In genomic region chr11:97963528-97964331, GRCh38 we compare ENCODE assay signal across 20 cellular contexts.
DNase-seq lines count a peak whose midpoint lies in the region; ATAC-seq and TF ChIP-seq lines count a peak whose summit lies in the region.
"Had no signal": no experiment of that assay in that cellular context is flagged by ENCODE, and none has a peak within 500 bp of the region (broad histone marks: within the 10 kb centered on the region; RNA-seq: fewer than 3 reads in every experiment).

No MANE protein-coding gene starts in this region.

- 67% methylated on average over 8 of the region's 8 CpGs for WGBS in SK-N-SH (ENCODE audit: low lambda C conversion rate)

- CTCF ChIA-PET in SK-N-SH (lab: Yijun Ruan, JAX), result interaction anchor here (0.6 to 0.9 kb wide), 2 partner anchors 73 to 124 kb away, joined by 3 read pairs; no protein-coding TSS in a partner anchor

- H4K20me1 ChIP-seq in GM23338 (replicated peaks; ENCODE audit: insufficient read depth) (no peaks in the 10 kb centered on the region), SK-N-SH (ENCODE audit: insufficient read depth) (no peaks in the 10 kb centered on the region), osteoblast (ENCODE audit: insufficient read depth, low read length) (no peaks in the 10 kb centered on the region)

- no peak for TF ChIP-seq EP300 in SK-N-SH (IDR thresholded peaks at IDR 0.05; ENCODE audit: borderline replicate concordance in 1 of 2, low read depth in 1 of 2, low read length in 1 of 2)

- H3K27me3 Mint-ChIP-seq in GM23338 (ENCODE audit: insufficient read depth, low read depth, poor library complexity), result no peaks in the 10 kb centered on the region
- H3K27me3 Mint-ChIP-seq: central memory CD8-positive, alpha-beta T cell had no signal

- H3K4me1 ChIP-seq in GM23338 (ENCODE audit: insufficient read depth) (no peaks in the 10 kb centered on the region), SK-N-SH (ENCODE audit: control insufficient read depth in 1 of 2, insufficient read depth in 2 of 2, low read depth in 1 of 2, low read length in 1 of 2) (peaks cover 0 to 11% of the 10 kb centered on the region in 2 experiments; a peak in 1 of 4 replicates), osteoblast (ENCODE audit: insufficient read depth, low read length) (peaks cover 31% of the 10 kb centered on the region)
- H3K4me1 ChIP-seq: Caco-2, left ventricle myocardium inferior had no signal

- 0 out of 2 replicates have a peak overlapping the region, but pooled peaks have one; percentile 59 for H2AFZ ChIP-seq in GM23338
- peak overlapping the region; percentile 59 for H2AFZ ChIP-seq in SK-N-SH (ENCODE audit: low read depth)
- peak overlapping the region; percentile 80 for H2AFZ ChIP-seq in osteoblast (ENCODE audit: low read length)

- H3F3A ChIP-seq in GM23338 (replicated peaks; ENCODE audit: low read depth) (no peaks in the 10 kb centered on the region), SK-N-SH (replicated peaks; ENCODE audit: insufficient read depth) (peaks cover 20% of the 10 kb centered on the region)

- no peaks in the 10 kb centered on the region for H3K9me3 Mint-ChIP-seq in GM23338
- H3K9me3 Mint-ChIP-seq: H9 had no signal

- H3K36me3 ChIP-seq in GM23338 (ENCODE audit: insufficient read depth) (no peaks in the 10 kb centered on the region), SK-N-SH (replicated peaks in 1 of 2; ENCODE audit: control insufficient read depth in 1 of 2, insufficient read depth in 2 of 2, low read length in 1 of 2) (no peaks in the 10 kb centered on the region), osteoblast (ENCODE audit: insufficient read depth, low read length) (no peaks in the 10 kb centered on the region)
- H3K36me3 ChIP-seq: left ventricle myocardium inferior, neutrophil had no signal

- H3K4me3 Mint-ChIP-seq in GM23338, result no peak overlapping the region
- H3K4me3 Mint-ChIP-seq: central memory CD8-positive, alpha-beta T cell; H9 had no signal

- H3K27ac ChIP-seq in GM23338 (ENCODE audit: low read depth) (no peak overlapping the region), SK-N-SH (ENCODE audit: low read depth in 2 of 2, low read length in 1 of 2) (peak overlapping the region in 1 of 2 experiments; percentile 95; a peak in 2 of 4 replicates), osteoblast (ENCODE audit: low read depth, low read length) (peak overlapping the region; percentile 6)
- H3K27ac ChIP-seq: left ventricle myocardium inferior, neutrophil had no signal

- no peaks in the 10 kb centered on the region for H3K36me3 Mint-ChIP-seq in GM23338 (ENCODE audit: low read depth)

- H3K27ac Mint-ChIP-seq in GM23338, result peak overlapping the region; percentile 43; the same call in 1 of the 2 replicates

- no peak for ATAC-seq in GM23338
- ATAC-seq: esophagus mucosa had no signal

- H3K27me3 ChIP-seq in GM23338 (ENCODE audit: insufficient read depth) (no peaks in the 10 kb centered on the region), SK-N-SH (ENCODE audit: insufficient read depth) (no peaks in the 10 kb centered on the region), osteoblast (ENCODE audit: insufficient read depth, low read length) (no peaks in the 10 kb centered on the region)
- H3K27me3 ChIP-seq: neutrophil had no signal

- peaks cover 3% of the 10 kb centered on the region; the same call in 1 of the 3 replicates for H3K4me1 Mint-ChIP-seq in GM23338
- H3K4me1 Mint-ChIP-seq: central memory CD8-positive, alpha-beta T cell had no signal

- TF ChIP-seq CTCF in GM23338 (conservative IDR thresholded peaks at IDR 0.05; ENCODE audit: low read depth in 2 of 2) (no peak), SK-N-SH (IDR thresholded peaks at IDR 0.05) (no peak), osteoblast (IDR thresholded peaks at IDR 0.05; ENCODE audit: extremely low read depth, low read depth, low read length) (no peak)

- H3K9me3 ChIP-seq in SK-N-SH (no peaks in the 10 kb centered on the region), osteoblast (ENCODE audit: low read depth, low read length) (no peaks in the 10 kb centered on the region)
- H3K9me3 ChIP-seq: Caco-2, left ventricle myocardium inferior, neutrophil had no signal

- H3K4me3 ChIP-seq in GM23338 (no peak overlapping the region), SK-N-SH (ENCODE audit: low read depth in 2 of 2, low read length in 1 of 2) (no peak overlapping the region), osteoblast (ENCODE audit: insufficient read depth, low read length) (no peak overlapping the region)
- H3K4me3 ChIP-seq: left ventricle myocardium inferior had no signal

- H3K9me2 ChIP-seq in GM23338 (ENCODE audit: insufficient read depth) (peaks cover 10% of the 10 kb centered on the region), SK-N-SH (no peaks in the 10 kb centered on the region)

- H3K9ac ChIP-seq in SK-N-SH, result no peak overlapping the region

- TF ChIP-seq POLR2A in erythroblast (IDR thresholded peaks at IDR 0.05; ENCODE audit: low read length), result peak; percentile 48

- no peaks in the 10 kb centered on the region for H3K79me2 ChIP-seq in GM23338 (replicated peaks; ENCODE audit: insufficient read depth)
- H3K79me2 ChIP-seq in SK-N-SH (ENCODE audit: insufficient read depth), result no peaks in the 10 kb centered on the region
- H3K79me2 ChIP-seq in osteoblast (ENCODE audit: insufficient read depth, low read length), result no peaks in the 10 kb centered on the region

- no peak for DNase-seq in GM23338 (ENCODE audit: low spot score)
- DNase-seq in SK-N-SH, result no peak
- DNase-seq in erythroblast (lab: John Stamatoyannopoulos, UW), result peak; percentile 94 to 99
- DNase-seq in osteoblast (ENCODE audit: insufficient read length, low spot score, missing footprints), result no peak
- no peak for DNase-seq in NCI-H1105 treated with DMSO at 0.1 percent for 48 hours (lab: John Stamatoyannopoulos, UW)
- DNase-seq in SW480 (ENCODE audit: low spot score), result no peak
- no peak for DNase-seq in stimulated activated CD4-positive, alpha-beta T cell treated with anti-CD3 and anti-CD28 coated beads, Interleukin-2, amount 100 ng/mL, for 24 hours
- DNase-seq: activated CD4-positive, alpha-beta T cell treated with anti-CD3 and anti-CD28 coated beads for 4 hours; activated effector memory CD4-positive, alpha-beta T cell treated with Interleukin-2 at 50 U/mL for 16 hours; AML-193; Caco-2; glutamatergic neuron; H9; left ventricle myocardium inferior; NCI-H1930; NCI-H446; retina had no signal

- POLR2A ChIA-PET in SK-N-SH (lab: Yijun Ruan, JAX), result no interaction called here

- no peak overlapping the region for H3K4me2 ChIP-seq in GM23338
- H3K4me2 ChIP-seq in SK-N-SH, result no peak overlapping the region
- no peak overlapping the region for H3K4me2 ChIP-seq in osteoblast (ENCODE audit: insufficient read depth, low read length)

- no peak for TF ChIP-seq RAD21 in SK-N-SH (IDR thresholded peaks at IDR 0.05; ENCODE audit: low read length)

TF ChIP-seq in GM23338, 12 proteins besides CTCF, POLR2A, EP300 and RAD21 (continues in another document):
- no peak for TF ChIP-seq EZH2phosphoT487 (IDR thresholded peaks at IDR 0.05; ENCODE audit: unreplicated experiment)
- TF ChIP-seq POLR2AphosphoS5 (IDR thresholded peaks at IDR 0.05; ENCODE audit: low read depth), result no peak

TF ChIP-seq in SK-N-SH, 30 proteins besides CTCF, POLR2A, EP300 and RAD21:
- TF ChIP-seq FOSL2 (IDR thresholded peaks at IDR 0.05; ENCODE audit: borderline replicate concordance, low read depth) (peak; percentile 18; the same call in 1 of the 2 replicates), REST (IDR thresholded peaks at IDR 0.05; ENCODE audit: low read depth, low read length) (no peak), JUND (IDR thresholded peaks at IDR 0.05) (peak; percentile 32; the same call in 1 of the 2 replicates), NRF1 (IDR thresholded peaks at IDR 0.05; ENCODE audit: low read depth, low read length) (no peak)

Comparison
In these comparisons a context has a peak if more than half of its experiments do, and no peak if none do; other contexts are left out.
1. DNase-seq: peak in erythroblast (2 of 2); none in GM23338 (single experiment), SK-N-SH (single experiment), osteoblast (single experiment), NCI-H1105 treated with DMSO at 0.1 percent for 48 hours (single experiment), SW480 (single experiment) and stimulated activated CD4-positive, alpha-beta T cell treated with anti-CD3 and anti-CD28 coated beads, Interleukin-2, amount 100 ng/mL, for 24 hours (0 of 2).
2. Peak in every context shown above with its lines, with median percentiles within 50 percentile points of each other: H2AFZ ChIP-seq.